ENCODE assay signal across 2 cellular contexts in the genomic region with DNA sequence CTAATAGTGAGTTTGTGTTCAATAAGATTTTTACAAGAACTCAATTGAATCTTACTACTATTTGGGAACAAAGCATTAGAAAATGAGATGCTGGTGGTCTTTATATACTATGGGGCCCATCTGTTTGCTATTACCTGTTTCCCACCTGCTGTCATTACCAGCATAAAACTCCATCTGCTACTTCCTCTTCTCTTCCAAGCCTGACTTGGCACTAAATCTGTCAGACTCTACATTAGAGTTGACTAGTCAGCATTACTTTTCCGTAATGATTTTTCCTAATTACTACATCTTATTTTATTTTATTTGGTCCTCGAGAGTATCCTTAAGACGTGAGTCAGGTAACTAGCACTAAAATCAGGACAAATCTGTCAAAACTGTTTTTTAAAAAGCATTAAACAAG.
TF ChIP-seq lines count a peak whose summit lies in the region.

No MANE protein-coding gene starts in this region.

TF ChIP-seq in IMR-90, 13 proteins besides CTCF, POLR2A, EP300 and RAD21:
- TF ChIP-seq, protein P1, sequence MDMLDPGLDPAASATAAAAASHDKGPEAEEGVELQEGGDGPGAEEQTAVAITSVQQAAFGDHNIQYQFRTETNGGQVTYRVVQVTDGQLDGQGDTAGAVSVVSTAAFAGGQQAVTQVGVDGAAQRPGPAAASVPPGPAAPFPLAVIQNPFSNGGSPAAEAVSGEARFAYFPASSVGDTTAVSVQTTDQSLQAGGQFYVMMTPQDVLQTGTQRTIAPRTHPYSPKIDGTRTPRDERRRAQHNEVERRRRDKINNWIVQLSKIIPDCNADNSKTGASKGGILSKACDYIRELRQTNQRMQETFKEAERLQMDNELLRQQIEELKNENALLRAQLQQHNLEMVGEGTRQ (IDR thresholded peaks at IDR 0.05; ENCODE audit: low read depth, low read length): no peak
- no peak for TF ChIP-seq MXI1 (IDR thresholded peaks at IDR 0.05; ENCODE audit: borderline replicate concordance, low read depth, low read length)
- no peak for TF ChIP-seq MAZ (IDR thresholded peaks at IDR 0.05; ENCODE audit: borderline replicate concordance, low read depth, low read length)
- TF ChIP-seq MAFK (IDR thresholded peaks at IDR 0.05; ENCODE audit: low read depth, low read length): no peak
- TF ChIP-seq FOS (IDR thresholded peaks at IDR 0.05; ENCODE audit: low read depth, low read length): no peak
- no peak for TF ChIP-seq SMC3 (IDR thresholded peaks at IDR 0.05; ENCODE audit: low read depth, low read length)
- TF ChIP-seq RCOR1 (IDR thresholded peaks at IDR 0.05; ENCODE audit: insufficient replicate concordance, low read length): no peak
- no peak for TF ChIP-seq BHLHE40 (IDR thresholded peaks at IDR 0.05; ENCODE audit: low read depth, low read length)
- no peak for TF ChIP-seq NFE2L2 (IDR thresholded peaks at IDR 0.05; ENCODE audit: low read depth, low read length)
- TF ChIP-seq RFX5 (IDR thresholded peaks at IDR 0.05; ENCODE audit: low read depth, low read length): no peak
- no peak for TF ChIP-seq CEBPB (IDR thresholded peaks at IDR 0.05; ENCODE audit: low read depth, low read length)
- TF ChIP-seq, protein P2, sequence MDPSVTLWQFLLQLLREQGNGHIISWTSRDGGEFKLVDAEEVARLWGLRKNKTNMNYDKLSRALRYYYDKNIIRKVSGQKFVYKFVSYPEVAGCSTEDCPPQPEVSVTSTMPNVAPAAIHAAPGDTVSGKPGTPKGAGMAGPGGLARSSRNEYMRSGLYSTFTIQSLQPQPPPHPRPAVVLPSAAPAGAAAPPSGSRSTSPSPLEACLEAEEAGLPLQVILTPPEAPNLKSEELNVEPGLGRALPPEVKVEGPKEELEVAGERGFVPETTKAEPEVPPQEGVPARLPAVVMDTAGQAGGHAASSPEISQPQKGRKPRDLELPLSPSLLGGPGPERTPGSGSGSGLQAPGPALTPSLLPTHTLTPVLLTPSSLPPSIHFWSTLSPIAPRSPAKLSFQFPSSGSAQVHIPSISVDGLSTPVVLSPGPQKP (IDR thresholded peaks at IDR 0.05; ENCODE audit: borderline replicate concordance, low read depth, low read length): no peak
- TF ChIP-seq CHD1 (IDR thresholded peaks at IDR 0.05; ENCODE audit: low read depth, low read length): no peak

TF ChIP-seq in K562, 482 proteins besides CTCF, POLR2A, EP300 and RAD21:
- TF ChIP-seq STAG1 (CRISPR knock-in tag; IDR thresholded peaks at IDR 0.05; ENCODE audit: borderline replicate concordance) (no peak), SMAD2 (IDR thresholded peaks at IDR 0.05; ENCODE audit: low read depth, low read length) (no peak), TBL1XR1 (IDR thresholded peaks at IDR 0.05; ENCODE audit: low read length in 2 of 2) (no peak), MAFG (tag; conservative IDR thresholded peaks at IDR 0.05) (0 out of 2 replicates have a peak, but pooled peaks have one; percentile 21), BRD9 (IDR thresholded peaks at IDR 0.05; ENCODE audit: low read depth, partially characterized antibody) (no peak), ZNF316 (IDR thresholded peaks at IDR 0.05) (peak; percentile 37), C11orf30 (IDR thresholded peaks at IDR 0.05; ENCODE audit: low read depth) (peak; percentile 23; the same call in 1 of the 2 replicates)
